Comparison of ENCODE assay signal across 9 cellular contexts in the genomic region with DNA sequence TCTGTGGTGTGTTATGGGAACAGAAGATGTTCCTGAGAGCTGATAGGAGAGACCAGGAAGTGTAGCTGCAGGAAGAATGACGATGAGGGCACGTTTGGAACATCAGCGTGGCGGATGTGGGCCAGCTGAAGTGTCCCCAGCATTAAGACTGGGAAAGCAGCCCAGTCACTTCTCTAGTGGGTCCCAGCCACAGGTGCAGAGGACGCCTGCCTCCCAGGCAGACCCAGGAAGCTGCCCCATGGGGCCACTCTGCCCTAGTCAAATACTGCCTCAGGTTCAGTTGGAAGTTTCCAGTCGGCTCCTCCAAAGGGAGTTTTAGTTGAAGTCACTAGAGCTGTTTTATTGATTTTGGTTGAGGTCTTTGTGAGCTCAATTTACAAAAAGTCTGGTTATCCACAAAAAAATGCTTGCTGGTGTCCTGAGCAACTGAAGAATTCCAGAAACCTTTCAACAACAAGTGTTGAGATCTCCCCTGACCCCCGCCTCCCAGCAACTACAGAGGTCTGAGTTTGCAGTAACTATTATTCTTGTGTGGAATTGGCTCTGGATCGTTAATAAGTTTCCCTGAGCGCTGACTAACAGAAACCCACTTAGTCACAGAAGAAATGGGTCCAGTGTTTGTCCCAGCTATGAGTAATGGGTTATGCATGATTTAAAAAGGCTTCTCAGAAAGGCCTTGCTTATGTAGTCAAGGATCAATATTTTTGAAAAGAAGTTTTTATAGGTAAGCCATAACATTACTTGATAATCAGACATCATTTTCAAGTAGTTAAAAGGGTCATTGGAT.
DNase-seq lines count a peak whose midpoint lies in the region; ATAC-seq and TF ChIP-seq lines count a peak whose summit lies in the region.
"Had no signal": no experiment of that assay in that cellular context is flagged by ENCODE, and none has a peak within 500 bp of the region (broad histone marks: within the 10 kb centered on the region; RNA-seq: fewer than 3 reads in every experiment).

No MANE protein-coding gene starts in this region.

- TF ChIP-seq CTCF in Caco-2 (IDR thresholded peaks at IDR 0.05; ENCODE audit: insufficient read depth in 1 of 2, low read depth in 1 of 2, low read length in 1 of 2, severe bottlenecking in 1 of 2, unreplicated experiment in 1 of 2): no peak
- TF ChIP-seq CTCF in fibroblast of pulmonary artery (IDR thresholded peaks at IDR 0.05; ENCODE audit: low read length, missing control alignments): no peak
- no peak for TF ChIP-seq CTCF in progenitor cell of endocrine pancreas (IDR thresholded peaks at IDR 0.05; ENCODE audit: unreplicated experiment)

- BruUV-seq in Caco-2 (replicated peaks; lab: Mats Ljungman, UMichigan): no TSS peak

- H3K36me3 Mint-ChIP-seq in Caco-2 (ENCODE audit: insufficient read depth, unreplicated experiment) (peaks cover 57% of the 10 kb centered on the region), progenitor cell of endocrine pancreas (ENCODE audit: insufficient read depth) (peaks cover 34% of the 10 kb centered on the region)

- H3K27me3 ChIP-seq in Caco-2 (replicated peaks; ENCODE audit: control insufficient read depth, insufficient read depth, low read length): no peaks in the 10 kb centered on the region

- H3K27ac Mint-ChIP-seq in Caco-2 (ENCODE audit: unreplicated experiment): peak overlapping the region; percentile 56
- H3K27ac Mint-ChIP-seq in progenitor cell of endocrine pancreas: peak overlapping the region; percentile 96
- H3K27ac Mint-ChIP-seq: activated naive CD4-positive, alpha-beta T cell treated with anti-CD3 and anti-CD28 coated beads, Interleukin-2, amount 50 U/mL, for 24 hours had no signal

- CTCF ChIA-PET in Caco-2 (lab: Charles Lee): interaction anchor here (1.1 kb wide), 2 partner anchors 40 to 48 kb away, joined by 3 to 4 read pairs; no protein-coding TSS in a partner anchor

- intact Hi-C loops in Caco-2 (cut with micrococcal nuclease; ENCODE audit: unreplicated experiment): no loop called here

- H3K36me3 ChIP-seq in Caco-2 (ENCODE audit: control insufficient read depth, insufficient read depth, low read length): peaks cover 4% of the 10 kb centered on the region

- H3K4me3 Mint-ChIP-seq in Caco-2 (ENCODE audit: unreplicated experiment) (no peak overlapping the region), progenitor cell of endocrine pancreas (ENCODE audit: low read depth) (no peak overlapping the region)
- H3K4me3 Mint-ChIP-seq: activated naive CD4-positive, alpha-beta T cell treated with anti-CD3 and anti-CD28 coated beads, Interleukin-2, amount 50 U/mL, for 24 hours had no signal

- H3K4me1 Mint-ChIP-seq in Caco-2 (ENCODE audit: low read depth, unreplicated experiment) (peaks cover 31% of the 10 kb centered on the region), progenitor cell of endocrine pancreas (ENCODE audit: low read depth) (peaks cover 61% of the 10 kb centered on the region)
- H3K4me1 Mint-ChIP-seq: activated naive CD4-positive, alpha-beta T cell treated with anti-CD3 and anti-CD28 coated beads, Interleukin-2, amount 50 U/mL, for 24 hours had no signal

- H3K4me1 ChIP-seq in Caco-2: peaks cover 32% of the 10 kb centered on the region

- POLR2A ChIA-PET in Caco-2 (lab: Charles Lee): interaction anchor here (1.1 kb wide), 1 partner anchor 7 kb away, joined by 3 read pairs; no protein-coding TSS in a partner anchor

- DNase-seq in Caco-2 (no peak), RKO (ENCODE audit: low spot score) (peak; percentile 29), fibroblast of pulmonary artery (ENCODE audit: low read depth) (peak; percentile 69), progenitor cell of endocrine pancreas (ENCODE audit: low spot score, unreplicated experiment) (peak; percentile 30), cerebellum (ENCODE audit: low spot score) (no peak), NCI-H748 (lab: John Stamatoyannopoulos, UW; ENCODE audit: unreplicated experiment) (no peak), CD1c-positive myeloid dendritic cell (ENCODE audit: extremely low spot score) (no peak)

- H3K4me3 ChIP-seq in Caco-2 (ENCODE audit: low read depth, low read length): no peak overlapping the region
- H3K4me3 ChIP-seq in fibroblast of pulmonary artery (replicated peaks; ENCODE audit: low read depth, low read length): no peak overlapping the region

- no peak for ATAC-seq in GM19324 (IDR thresholded peaks at IDR 0.05; ENCODE audit: low FRiP score, unreplicated experiment)

- H3K9me3 ChIP-seq in Caco-2: no peaks in the 10 kb centered on the region

- H3K27me3 Mint-ChIP-seq in Caco-2 (ENCODE audit: insufficient read depth, unreplicated experiment): no peaks in the 10 kb centered on the region
- no peaks in the 10 kb centered on the region for H3K27me3 Mint-ChIP-seq in progenitor cell of endocrine pancreas
- H3K27me3 Mint-ChIP-seq: activated naive CD4-positive, alpha-beta T cell treated with anti-CD3 and anti-CD28 coated beads, Interleukin-2, amount 50 U/mL, for 24 hours had no signal

- H3K9me3 Mint-ChIP-seq in Caco-2 (ENCODE audit: unreplicated experiment) (no peaks in the 10 kb centered on the region), progenitor cell of endocrine pancreas (ENCODE audit: low read depth) (no peaks in the 10 kb centered on the region)
- H3K9me3 Mint-ChIP-seq: activated naive CD4-positive, alpha-beta T cell treated with anti-CD3 and anti-CD28 coated beads, Interleukin-2, amount 50 U/mL, for 24 hours had no signal

Comparison
In these comparisons a context has a peak if more than half of its experiments do, and no peak if none do; other contexts are left out.
1. DNase-seq: peak in RKO (single experiment), fibroblast of pulmonary artery (single experiment) and progenitor cell of endocrine pancreas (single experiment); none in Caco-2 (0 of 2), cerebellum (single experiment), NCI-H748 (single experiment) and CD1c-positive myeloid dendritic cell (single experiment).